ENCODE assay signal across 11 cellular contexts in genomic region chr1:58583496-58583895, GRCh38. TPM values are rescaled to one million over a fixed set of nuclear protein-coding genes. Genes with fewer than 3 reads are reported as not detected.
DNase-seq lines count a peak whose midpoint lies in the region; ATAC-seq, FAIRE-seq and TF ChIP-seq lines count a peak whose summit lies in the region.
"Had no signal": no experiment of that assay in that cellular context is flagged by ENCODE, and none has a peak within 500 bp of the region (broad histone marks: within the 10 kb centered on the region; RNA-seq: fewer than 3 reads in every experiment).

No MANE protein-coding gene starts in this region.

- H3K9me2 ChIP-seq in Loucy (replicated peaks; ENCODE audit: low read depth, low read length): no peaks in the 10 kb centered on the region

- H3K9ac ChIP-seq in Loucy (ENCODE audit: low read depth, low read length, poor library complexity, severe bottlenecking) (no peak overlapping the region), mucosa of stomach (ENCODE audit: low read length) (peak overlapping the region; percentile 13), HepG2 (ENCODE audit: insufficient read depth, low read depth, low read length) (no peak overlapping the region)

- H3F3A ChIP-seq in Loucy (ENCODE audit: low read depth): no peaks in the 10 kb centered on the region

- peaks cover 22% of the 10 kb centered on the region for H3K4me1 ChIP-seq in Loucy (ENCODE audit: insufficient read depth, low read length, poor library complexity, severe bottlenecking)
- peaks cover 7 to 25% of the 10 kb centered on the region in 2 donors for H3K4me1 ChIP-seq in ascending aorta
- H3K4me1 ChIP-seq in mucosa of stomach (ENCODE audit: control insufficient read depth, insufficient read depth, low read length): peaks cover 18% of the 10 kb centered on the region
- H3K4me1 ChIP-seq in HepG2 (ENCODE audit: insufficient read depth, low read length): peaks cover 16% of the 10 kb centered on the region

- TF ChIP-seq RAD21 in HepG2 (CRISPR knock-in tag; IDR thresholded peaks at IDR 0.05): no peak

- no peak for TF ChIP-seq CTCF in Loucy (conservative IDR thresholded peaks at IDR 0.05; ENCODE audit: low read length)
- no peak for TF ChIP-seq CTCF in ascending aorta (IDR thresholded peaks at IDR 0.05)
- TF ChIP-seq CTCF in HepG2 (CRISPR knock-in tag; IDR thresholded peaks at IDR 0.05): no peak

- H3K79me2 ChIP-seq in Loucy (ENCODE audit: insufficient read depth, low read length) (no peaks in the 10 kb centered on the region), HepG2 (ENCODE audit: insufficient read depth, low read length) (no peaks in the 10 kb centered on the region)

- WGBS in HepG2 (ENCODE audit: low lambda C conversion rate): 53% methylated on average over 1 of the region's 1 CpG

- TF ChIP-seq POLR2A in HepG2 (IDR thresholded peaks at IDR 0.05; ENCODE audit: insufficient read depth in 1 of 2, low read depth in 2 of 2, low read length in 2 of 2): no peak

- H3K27me3 ChIP-seq in Loucy (ENCODE audit: insufficient read depth, low read length, poor library complexity, severe bottlenecking) (no peaks in the 10 kb centered on the region), ascending aorta (no peaks in the 10 kb centered on the region), mucosa of stomach (ENCODE audit: control insufficient read depth, insufficient read depth, low read length) (no peaks in the 10 kb centered on the region), HepG2 (ENCODE audit: control insufficient read depth in 1 of 2, insufficient read depth in 2 of 2, low read length in 2 of 2) (no peaks in the 10 kb centered on the region; a peak in 1 of 5 replicates)

- TF ChIP-seq EP300 in HepG2 (IDR thresholded peaks at IDR 0.05; ENCODE audit: low read depth in 2 of 2, low read length in 2 of 2) (no peak), HepG2 (CRISPR knock-in tag; IDR thresholded peaks at IDR 0.05; ENCODE audit: borderline replicate concordance) (no peak)

- peak overlapping the region; percentile 71 to 89 for H3K27ac ChIP-seq in ascending aorta
- H3K27ac ChIP-seq in HepG2 (ENCODE audit: extremely low read length, insufficient read depth, low read length): no peak overlapping the region

- ATAC-seq in HepG2: no peak
- ATAC-seq: GM23338 had no signal

- no peak for FAIRE-seq in HepG2 (lab: Jason Lieb, UNC)

- H4K20me1 ChIP-seq in Loucy (ENCODE audit: insufficient read depth, low read length, poor library complexity, severe bottlenecking) (no peaks in the 10 kb centered on the region), HepG2 (ENCODE audit: insufficient read depth, low read length) (no peaks in the 10 kb centered on the region)

- no peak overlapping the region for H3K4me3 ChIP-seq in Loucy (ENCODE audit: low read length, poor library complexity, severe bottlenecking)
- no peak overlapping the region for H3K4me3 ChIP-seq in ascending aorta
- H3K4me3 ChIP-seq in mucosa of stomach (ENCODE audit: low read length): no peak overlapping the region
- H3K4me3 ChIP-seq in HepG2 (replicated peaks in 1 of 3; ENCODE audit: insufficient read depth in 1 of 3, low read depth in 2 of 3, low read length in 3 of 3): no peak overlapping the region
- H3K4me3 ChIP-seq: GM23338 had no signal

- H3K36me3 ChIP-seq in Loucy (ENCODE audit: insufficient read depth, low read length): no peaks in the 10 kb centered on the region
- H3K36me3 ChIP-seq in ascending aorta: no peaks in the 10 kb centered on the region
- H3K36me3 ChIP-seq in mucosa of stomach (ENCODE audit: control insufficient read depth, insufficient read depth, low read length): no peaks in the 10 kb centered on the region
- H3K36me3 ChIP-seq in HepG2 (replicated peaks in 1 of 2; ENCODE audit: control insufficient read depth in 1 of 2, insufficient read depth in 2 of 2, low read length in 2 of 2): no peaks in the 10 kb centered on the region

- DNase-seq in ACHN (peak; percentile 3), ascending aorta (ENCODE audit: low spot score in 2 of 2) (no peak), HepG2 (ENCODE audit: low spot score) (no peak), NCI-H2171 (lab: John Stamatoyannopoulos, UW) (no peak), NCI-H1694 (lab: John Stamatoyannopoulos, UW) (no peak)
- DNase-seq in activated naive CD4-positive, alpha-beta T cell treated with Interleukin-2 at 50 U/mL for 16 hours: no peak
- DNase-seq: activated T-cell treated with anti-CD3 and anti-CD28 coated beads, Interleukin-2, amount 50 U/mL, for 4 hours; NCI-H1105 treated with DMSO at 0.1 percent for 48 hours had no signal

- POLR2A ChIA-PET in HepG2 (lab: Yijun Ruan, JAX): no interaction called here

- H3K4me2 ChIP-seq in Loucy (ENCODE audit: low read depth, low read length, poor library complexity, severe bottlenecking): peak overlapping the region; percentile 25
- H3K4me2 ChIP-seq in HepG2 (ENCODE audit: low read depth, low read length): no peak overlapping the region
- H3K4me2 ChIP-seq: GM23338 had no signal

- H3K9me3 ChIP-seq in Loucy (ENCODE audit: insufficient read depth, low read depth, low read length) (no peaks in the 10 kb centered on the region), ascending aorta (no peaks in the 10 kb centered on the region), mucosa of stomach (ENCODE audit: control insufficient read depth, low read length) (no peaks in the 10 kb centered on the region), HepG2 (ENCODE audit: low read length) (no peaks in the 10 kb centered on the region)

- CTCF ChIA-PET in HepG2 (lab: Yijun Ruan, JAX; ENCODE audit: low intra/inter-chr PET ratio, low total read pairs): no interaction called here

- in situ Hi-C loops in ACHN (cut with HindIII; ENCODE audit: low pct_ligation_motif_present, low pct_unique_long_range_greater_than_20kb, low sequenced_read_pairs) (no loop called here), HepG2 (cut with HindIII; ENCODE audit: extremely low pct_ligation_motif_present, low pct_unique_long_range_greater_than_20kb) (no loop called here)

- H2AFZ ChIP-seq in Loucy (ENCODE audit: low read length) (peak overlapping the region; percentile 47; the same call in 1 of the 2 replicates), HepG2 (ENCODE audit: low read length) (no peak overlapping the region)

- BruUV-seq in HepG2 (replicated peaks; lab: Mats Ljungman, UMichigan): no TSS peak

- intact Hi-C loops in ascending aorta (cut with DNase I) (loop anchor here (10.0 kb wide), 1 partner anchor 191 kb away; no protein-coding TSS in a partner anchor), HepG2 (cut with micrococcal nuclease; ENCODE audit: unreplicated experiment) (no loop called here)

TF ChIP-seq in HepG2, 621 proteins besides CTCF, POLR2A, EP300 and RAD21:
- no peak for TF ChIP-seq HNF4A (CRISPR knock-in tag; IDR thresholded peaks at IDR 0.05)
- no peak for TF ChIP-seq MTF1 (CRISPR knock-in tag; IDR thresholded peaks at IDR 0.05)

RNA-seq across cellular contexts. Expression of gene TACSTD2, which starts 6.4 kb away (rescaled TPM):
- total RNA-seq in ascending aorta (1.3 TPM), HepG2 (2016; rRNA removed; fragmentation: Illumina TruSeq; extraction: Trizol) (not detected in 2 replicates)
- total RNA-seq in HepG2 (2016; cell fraction: cytosol; rRNA removed; fragmentation: Illumina TruSeq; extraction: Trizol; ENCODE audit: low read depth): not detected in 2 replicates
- total RNA-seq in HepG2 (2016; cell fraction: insoluble cytoplasmic fraction; rRNA removed; fragmentation: Illumina TruSeq; extraction: Trizol): not detected in 2 replicates
- not detected in 2 replicates for total RNA-seq in HepG2 (2016; cell fraction: membrane; rRNA removed; fragmentation: Illumina TruSeq; extraction: Trizol)
- not detected in 2 replicates for total RNA-seq in HepG2 (2016; cell fraction: nucleus; rRNA removed; fragmentation: Illumina TruSeq; extraction: Trizol)
- not detected in 2 replicates for polyA plus RNA-seq in HepG2 (2011; rRNA removed)
- not detected in 2 replicates for polyA plus RNA-seq in HepG2 (2011; cell fraction: cytosol; rRNA removed)
- 0.09 and 0.10 TPM in 2 replicates for polyA plus RNA-seq in HepG2 (2011; cell fraction: nucleus; rRNA removed)
- polyA plus RNA-seq in HepG2 (2012): not detected in 2 replicates
- not detected in 2 replicates for polyA plus RNA-seq in HepG2 (2016; cell fraction: cytosol; fragmentation: Illumina TruSeq; extraction: Trizol; ENCODE audit: low read depth)
- not detected in 2 replicates for polyA plus RNA-seq in HepG2 (2016; cell fraction: insoluble cytoplasmic fraction; fragmentation: Illumina TruSeq; extraction: Trizol; ENCODE audit: low read depth)
- not detected in 2 replicates for polyA plus RNA-seq in HepG2 (2016; cell fraction: membrane; fragmentation: Illumina TruSeq; extraction: Trizol; ENCODE audit: low read depth)
- not detected in 2 replicates for polyA plus RNA-seq in HepG2 (2016; cell fraction: nucleus; fragmentation: Illumina TruSeq; extraction: Trizol; ENCODE audit: insufficient read depth, low read depth)
- polyA minus RNA-seq in HepG2 (2011; rRNA and poly(A)+ RNA removed; ENCODE audit: low replicate concordance): 0.94 TPM in 1 of 2 replicates, not detected in the other
- polyA minus RNA-seq in HepG2 (2011; cell fraction: cytosol; rRNA and poly(A)+ RNA removed): not detected in 2 replicates
- polyA minus RNA-seq in HepG2 (2011; cell fraction: nucleus; rRNA and poly(A)+ RNA removed): not detected in 2 replicates

RNA-seq across cellular contexts. Expression of gene OMA1, which starts 37.0 kb away (rescaled TPM):
- total RNA-seq in ascending aorta (2.4 TPM), HepG2 (2016; rRNA removed; fragmentation: Illumina TruSeq; extraction: Trizol) (18.6 and 26.9 TPM in 2 replicates)
- 92.8 and 109 TPM in 2 replicates for total RNA-seq in HepG2 (2016; cell fraction: cytosol; rRNA removed; fragmentation: Illumina TruSeq; extraction: Trizol; ENCODE audit: low read depth)
- total RNA-seq in HepG2 (2016; cell fraction: insoluble cytoplasmic fraction; rRNA removed; fragmentation: Illumina TruSeq; extraction: Trizol): 19.4 and 27.4 TPM in 2 replicates
- total RNA-seq in HepG2 (2016; cell fraction: membrane; rRNA removed; fragmentation: Illumina TruSeq; extraction: Trizol): 61.9 and 78.8 TPM in 2 replicates
- total RNA-seq in HepG2 (2016; cell fraction: nucleus; rRNA removed; fragmentation: Illumina TruSeq; extraction: Trizol): 18.3 and 21.8 TPM in 2 replicates
- polyA plus RNA-seq in HepG2 (2011; rRNA removed): 6.6 and 7.0 TPM in 2 replicates
- polyA plus RNA-seq in HepG2 (2011; cell fraction: cytosol; rRNA removed): 3.2 and 4.5 TPM in 2 replicates
- 3.7 and 4.2 TPM in 2 replicates for polyA plus RNA-seq in HepG2 (2011; cell fraction: nucleus; rRNA removed)
- 7.0 and 10.0 TPM in 2 replicates for polyA plus RNA-seq in HepG2 (2012)
- polyA plus RNA-seq in HepG2 (2016; cell fraction: cytosol; fragmentation: Illumina TruSeq; extraction: Trizol; ENCODE audit: low read depth): 4.2 and 4.4 TPM in 2 replicates
- polyA plus RNA-seq in HepG2 (2016; cell fraction: insoluble cytoplasmic fraction; fragmentation: Illumina TruSeq; extraction: Trizol; ENCODE audit: low read depth): 11.1 and 13.3 TPM in 2 replicates
- polyA plus RNA-seq in HepG2 (2016; cell fraction: membrane; fragmentation: Illumina TruSeq; extraction: Trizol; ENCODE audit: low read depth): 4.9 and 5.1 TPM in 2 replicates
- polyA plus RNA-seq in HepG2 (2016; cell fraction: nucleus; fragmentation: Illumina TruSeq; extraction: Trizol; ENCODE audit: insufficient read depth, low read depth): 15.6 and 19.4 TPM in 2 replicates
- 7.3 and 8.4 TPM in 2 replicates for polyA minus RNA-seq in HepG2 (2011; rRNA and poly(A)+ RNA removed; ENCODE audit: low replicate concordance)
- polyA minus RNA-seq in HepG2 (2011; cell fraction: cytosol; rRNA and poly(A)+ RNA removed): 9.2 and 9.8 TPM in 2 replicates
- 18.2 and 21.9 TPM in 2 replicates for polyA minus RNA-seq in HepG2 (2011; cell fraction: nucleus; rRNA and poly(A)+ RNA removed)
